Comparison of ENCODE assay signal across 8 cellular contexts in the genomic region with DNA sequence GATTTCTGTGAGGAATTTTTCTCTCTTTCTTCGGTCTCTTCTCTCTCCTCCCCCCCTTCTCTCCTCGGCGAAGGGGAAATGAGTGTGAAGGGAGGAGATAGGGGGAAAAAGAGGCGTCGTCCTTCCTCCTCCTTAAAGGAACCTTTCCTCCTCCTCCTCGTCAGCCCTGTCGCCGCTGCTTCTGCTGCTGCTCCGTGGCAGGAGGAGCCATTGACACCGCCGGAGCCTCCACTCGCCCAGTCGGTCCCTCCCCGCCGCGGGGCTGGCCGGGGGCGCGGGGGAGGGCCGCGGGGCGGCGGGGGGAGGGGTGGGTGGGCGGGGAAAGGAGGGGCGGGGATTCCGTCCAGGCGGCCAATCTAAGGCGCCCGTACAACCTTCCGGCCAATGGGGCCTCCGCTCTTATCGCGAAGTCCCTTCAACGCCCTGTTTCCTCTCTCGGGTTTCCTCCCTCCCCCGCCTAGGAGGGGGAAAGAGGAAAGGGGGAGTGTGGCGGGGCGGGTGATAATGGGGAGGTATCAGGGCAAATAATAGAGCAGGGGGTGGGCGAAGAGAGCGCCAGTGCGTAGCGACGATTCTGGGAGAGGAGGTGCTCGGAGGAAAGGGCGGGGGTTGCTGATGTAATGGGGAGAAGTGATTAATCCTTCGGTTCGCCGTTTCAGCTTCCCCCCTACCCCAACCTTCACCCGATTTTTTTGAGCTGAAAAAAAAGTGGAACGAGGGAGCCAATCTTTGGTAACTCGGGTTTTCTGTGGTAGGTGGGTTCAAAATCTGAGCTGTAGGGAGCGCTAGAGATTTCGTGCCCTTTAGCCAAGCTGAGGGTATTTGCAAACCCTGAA. TPM values are rescaled to one million over a fixed set of nuclear protein-coding genes. Genes with fewer than 3 reads are reported as not detected.
DNase-seq lines count a peak whose midpoint lies in the region; ATAC-seq, FAIRE-seq and TF ChIP-seq lines count a peak whose summit lies in the region.

A gene (minus strand): TSS at position 238 of the 836 bp plus-strand sequence. CDS start 778 bp downstream, outside the sequence.

- H3K9me3 ChIP-seq in heart left ventricle, result no peaks in the 10 kb centered on the region

- H3K27ac Mint-ChIP-seq in T-cell (peak within 1 kb of the TSS; percentile 94), type B pancreatic cell (peak within 1 kb of the TSS; percentile 99)

- peak; percentile 65 for DNase-seq in GM12892 (ENCODE audit: insufficient read length)
- peak; percentile 95 for DNase-seq in NCI-H1436 treated with DMSO at 0.1 percent for 48 hours (lab: John Stamatoyannopoulos, UW)
- DNase-seq in T-cell, result peak; percentile 90 to 98 (median 96)
- peak; percentile 97 to 98 (median 98) for DNase-seq in heart left ventricle
- DNase-seq in pons (ENCODE audit: low spot score), result peak; percentile 99
- DNase-seq in type B pancreatic cell (ENCODE audit: extremely low spot score, unreplicated experiment), result peak; percentile 93

- peak; percentile 98 for FAIRE-seq in GM12892 (lab: Jason Lieb, UNC)

- POLR2A ChIA-PET in T-cell (lab: Charles Lee), result interaction anchor here in 1 of 2 donors (0.9 to 1.1 kb wide), 4 partner anchors 18 to 504 kb away, joined by 3 to 8 read pairs (median 4); a partner anchor contains a TSS

- no peaks in the 10 kb centered on the region for H3K9me3 Mint-ChIP-seq in T-cell
- H3K9me3 Mint-ChIP-seq in type B pancreatic cell, result no peaks in the 10 kb centered on the region

- intact Hi-C loops in heart left ventricle (cut with DNase I), result loop anchor here (1.0 to 10.0 kb wide), 12 partner anchors 39 to 528 kb away; a partner anchor contains a TSS

- H3K27ac ChIP-seq in adipose tissue (ENCODE audit: low read depth, low read length) (peak within 1 kb of the TSS; percentile 98), heart left ventricle (peak within 1 kb of the TSS; percentile 96 to 100 (median 99))

- 0 to 1% (median 0%) methylated on average over 30 to 52 of the region's 53 CpGs for WGBS in adipose tissue, 3 donors
- WGBS in heart left ventricle, 4 donors, result 0 to 1% (median 1%) methylated on average over 36 to 46 of the region's 53 CpGs

- peak; percentile 95 for TF ChIP-seq POLR2A in GM12892 (IDR thresholded peaks at IDR 0.05; ENCODE audit: low read depth, low read length)
- peak; percentile 16 to 77 for TF ChIP-seq POLR2A in heart left ventricle (IDR thresholded peaks at IDR 0.05)

- H3K4me1 Mint-ChIP-seq in T-cell, result peaks cover 39 to 49% (median 41%) of the 10 kb centered on the region in 3 donors
- H3K4me1 Mint-ChIP-seq in type B pancreatic cell (ENCODE audit: unreplicated experiment), result peaks cover 25% of the 10 kb centered on the region

- H3K4me3 ChIP-seq in heart left ventricle, result peak within 1 kb of the TSS; percentile 75 to 98 (median 92)

- ATAC-seq in HG02852 (IDR thresholded peaks at IDR 0.05; ENCODE audit: unreplicated experiment), result peak; percentile 84
- peak; percentile 80 to 84 (median 81) for ATAC-seq in T-cell (replicated peaks in 1 of 4)
- ATAC-seq in heart left ventricle, result peak; percentile 95 to 98 (median 97)

- peaks cover 0 to 33% (median 21%) of the 10 kb centered on the region in 12 donors for H3K4me1 ChIP-seq in heart left ventricle

- peak within 1 kb of the TSS; percentile 86 to 96 (median 88) for H3K4me3 Mint-ChIP-seq in T-cell
- peak within 1 kb of the TSS; percentile 91 for H3K4me3 Mint-ChIP-seq in type B pancreatic cell

- TF ChIP-seq CTCF in heart left ventricle (IDR thresholded peaks at IDR 0.05) (peak; percentile 32 to 79 (median 60)), type B pancreatic cell (conservative IDR thresholded peaks at IDR 0.05) (peak; percentile 80)

- no peaks in the 10 kb centered on the region for H3K36me3 ChIP-seq in heart left ventricle

- no peaks in the 10 kb centered on the region for H3K27me3 ChIP-seq in heart left ventricle

- no peaks in the 10 kb centered on the region for H3K27me3 Mint-ChIP-seq in T-cell
- H3K27me3 Mint-ChIP-seq in type B pancreatic cell, result no peaks in the 10 kb centered on the region

- no peaks in the 10 kb centered on the region for H3K36me3 Mint-ChIP-seq in T-cell
- no peaks in the 10 kb centered on the region for H3K36me3 Mint-ChIP-seq in type B pancreatic cell

- CTCF ChIA-PET in T-cell (lab: Charles Lee), result interaction anchor here (0.6 to 2.3 kb wide), 16 partner anchors 8 to 504 kb away, joined by 3 to 20 read pairs (median 4); a partner anchor contains a TSS

RNA-seq across cellular contexts. Expression of the gene that starts here (rescaled TPM):
- polyA plus RNA-seq in GM12892 (2012; ENCODE audit: missing spikeins), result 24.0 TPM
- total RNA-seq in T-cell (10 to 100 TPM; 70.2 to 90.0 (median 74.6) TPM), heart left ventricle (10 to 100 TPM; 26.0 to 52.4 (median 35.0) TPM), type B pancreatic cell (ENCODE audit: low replicate concordance) (65.8 and 83.9 TPM in 2 replicates)
- polyA plus RNA-seq in adipose tissue (10 to 100 TPM; 11.2 to 23.4 (median 23.0) TPM), heart left ventricle (10 to 100 TPM; 19.7 to 23.4 TPM)

Comparison
In these comparisons a context has a peak if more than half of its experiments do, and no peak if none do; other contexts are left out.
1. Peak in every context shown above with its lines: DNase-seq, ATAC-seq, H3K4me3 ChIP-seq and H3K27ac ChIP-seq.